1 cellular context compared by ENCODE assay signal in the genomic region with DNA sequence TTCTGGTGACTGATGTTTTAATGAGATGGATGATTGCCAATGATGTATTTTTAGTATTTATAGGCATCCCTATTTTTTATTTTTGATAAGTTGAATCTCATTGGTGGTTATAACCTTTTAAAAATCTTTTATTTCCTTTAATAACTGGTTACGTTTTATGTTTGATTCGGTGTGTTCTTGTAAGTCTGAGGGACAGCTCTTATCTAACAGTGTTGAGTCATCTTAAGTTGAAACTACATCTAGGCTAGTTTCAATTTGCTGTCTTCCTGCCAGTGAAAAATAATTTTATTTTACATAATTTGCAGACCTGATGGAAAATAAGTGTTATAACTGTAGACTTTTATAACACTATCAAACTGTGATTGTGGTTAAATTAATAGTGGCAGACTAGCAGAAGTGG.
TF ChIP-seq lines count a peak whose summit lies in the region.

No MANE protein-coding gene starts in this region.

TF ChIP-seq in HepG2, 621 proteins besides CTCF, POLR2A, EP300 and RAD21 (continued from another document):
- no peak for TF ChIP-seq HNRNPLL (IDR thresholded peaks at IDR 0.05; ENCODE audit: low read depth, low read length, poor library complexity, severe bottlenecking)
- no peak for TF ChIP-seq ZNF431 (CRISPR knock-in tag; IDR thresholded peaks at IDR 0.05; ENCODE audit: borderline replicate concordance, low read depth)
- TF ChIP-seq CEBPB (IDR thresholded peaks at IDR 0.05; ENCODE audit: borderline replicate concordance, low read depth, low read length): no peak
- TF ChIP-seq, protein P1, sequence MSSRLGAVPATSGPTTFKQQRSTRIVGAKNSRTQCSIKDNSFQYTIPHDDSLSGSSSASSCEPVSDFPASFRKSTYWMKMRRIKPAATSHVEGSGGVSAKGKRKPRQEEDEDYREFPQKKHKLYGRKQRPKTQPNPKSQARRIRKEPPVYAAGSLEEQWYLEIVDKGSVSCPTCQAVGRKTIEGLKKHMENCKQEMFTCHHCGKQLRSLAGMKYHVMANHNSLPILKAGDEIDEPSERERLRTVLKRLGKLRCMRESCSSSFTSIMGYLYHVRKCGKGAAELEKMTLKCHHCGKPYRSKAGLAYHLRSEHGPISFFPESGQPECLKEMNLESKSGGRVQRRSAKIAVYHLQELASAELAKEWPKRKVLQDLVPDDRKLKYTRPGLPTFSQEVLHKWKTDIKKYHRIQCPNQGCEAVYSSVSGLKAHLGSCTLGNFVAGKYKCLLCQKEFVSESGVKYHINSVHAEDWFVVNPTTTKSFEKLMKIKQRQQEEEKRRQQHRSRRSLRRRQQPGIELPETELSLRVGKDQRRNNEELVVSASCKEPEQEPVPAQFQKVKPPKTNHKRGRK (CRISPR knock-in tag; IDR thresholded peaks at IDR 0.05): no peak
- TF ChIP-seq ZNF44 (CRISPR knock-in tag; IDR thresholded peaks at IDR 0.05): no peak
